Comparison of ENCODE assay signal across 24 cellular contexts in the genomic region with DNA sequence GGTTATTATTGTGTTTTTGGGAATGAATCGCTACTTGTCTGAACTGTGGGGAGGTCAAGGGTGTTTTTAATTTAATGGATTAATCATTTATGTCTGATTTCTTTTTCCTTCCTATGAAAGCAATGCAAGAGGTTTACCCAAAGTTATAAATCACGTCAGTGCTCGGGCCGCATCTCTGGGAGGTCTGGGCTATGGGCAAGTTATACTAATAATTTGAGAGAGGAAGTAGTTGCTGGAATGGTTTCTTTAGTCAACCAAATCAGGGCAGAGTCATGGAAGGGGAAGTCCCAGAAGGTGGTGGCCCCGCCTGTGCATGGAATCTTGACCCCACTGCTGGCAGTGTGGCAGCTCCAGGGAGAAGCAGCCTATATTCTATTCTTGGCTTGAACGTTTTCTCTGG.
DNase-seq lines count a peak whose midpoint lies in the region; ATAC-seq, FAIRE-seq and TF ChIP-seq lines count a peak whose summit lies in the region.
"Had no signal": no experiment of that assay in that cellular context is flagged by ENCODE, and none has a peak within 500 bp of the region (broad histone marks: within the 10 kb centered on the region; RNA-seq: fewer than 3 reads in every experiment).

No MANE protein-coding gene starts in this region.

- FAIRE-seq in GM19239 (lab: Jason Lieb, UNC), result no peak
- FAIRE-seq: colon, endometrium had no signal

- H3K27ac Mint-ChIP-seq in Calu3 (ENCODE audit: unreplicated experiment), result no peak overlapping the region
- H3K27ac Mint-ChIP-seq: CD4-positive, CD25-positive, alpha-beta regulatory T cell; nephron progenitor cell had no signal

- H3K36me3 ChIP-seq in Peyer's patch, result no peaks in the 10 kb centered on the region

- H3K27me3 Mint-ChIP-seq in Calu3 (ENCODE audit: unreplicated experiment), result peaks cover 11% of the 10 kb centered on the region

- no peaks in the 10 kb centered on the region for H3K27me3 ChIP-seq in Peyer's patch

- CTCF ChIA-PET in Calu3 (lab: Charles Lee), result no interaction called here

- TF ChIP-seq POLR2A in Peyer's patch (IDR thresholded peaks at IDR 0.05), result no peak

- ATAC-seq in esophagus mucosa (peak; percentile 52), GM18861 (IDR thresholded peaks at IDR 0.05; ENCODE audit: unreplicated experiment) (no peak)
- ATAC-seq: activated naive CD4-positive, alpha-beta T cell treated with anti-CD3 and anti-CD28 coated beads, Interleukin-2, amount 50 U/mL, for 72 hours had no signal

- H3K27ac ChIP-seq in Peyer's patch, result no peak overlapping the region
- H3K27ac ChIP-seq: SK-N-MC had no signal

- intact Hi-C loops in Calu3 (cut with micrococcal nuclease; ENCODE audit: unreplicated experiment), result no loop called here
- intact Hi-C loops in posterior vena cava (cut with DNase I), result no loop called here

- peaks cover 0 to 7% (median 0%) of the 10 kb centered on the region in 4 donors for H3K4me1 ChIP-seq in Peyer's patch

- no peak overlapping the region for H3K4me3 ChIP-seq in Peyer's patch
- H3K4me3 ChIP-seq: SK-N-MC had no signal

- H3K4me1 Mint-ChIP-seq in Calu3 (ENCODE audit: low read depth, unreplicated experiment), result peaks cover 11% of the 10 kb centered on the region
- H3K4me1 Mint-ChIP-seq: CD4-positive, CD25-positive, alpha-beta regulatory T cell had no signal

- no peaks in the 10 kb centered on the region for H3K9me3 Mint-ChIP-seq in Calu3 (ENCODE audit: low read depth, unreplicated experiment)
- H3K9me3 Mint-ChIP-seq: activated naive CD4-positive, alpha-beta T cell treated with anti-CD3 and anti-CD28 coated beads, Interleukin-2, amount 50 U/mL, for 72 hours; CD4-positive, CD25-positive, alpha-beta regulatory T cell; nephron progenitor cell had no signal

- BruUV-seq in Calu3 (replicated peaks; lab: Mats Ljungman, UMichigan), result no TSS peak

- no peak for TF ChIP-seq CTCF in Calu3 (IDR thresholded peaks at IDR 0.05; ENCODE audit: unreplicated experiment)
- no peak for TF ChIP-seq CTCF in Peyer's patch (IDR thresholded peaks at IDR 0.05)

- H3K4me3 Mint-ChIP-seq in Calu3 (ENCODE audit: low read depth, unreplicated experiment), result no peak overlapping the region
- H3K4me3 Mint-ChIP-seq: CD4-positive, CD25-positive, alpha-beta regulatory T cell; nephron progenitor cell had no signal

- DNase-seq in Calu3 (peak; percentile 59), Peyer's patch (peak in 2 of 3 donors; percentile 66 to 70), posterior vena cava (ENCODE audit: low spot score) (peak; percentile 55), GM19239 (ENCODE audit: insufficient read length, low spot score) (no peak), SIG-M5 (lab: John Stamatoyannopoulos, UW) (no peak), HUDEP-2 (lab: John Stamatoyannopoulos, UW; ENCODE audit: unreplicated experiment in 76 of 76) (no peak)
- DNase-seq: activated CD4-positive, CD25-positive, alpha-beta regulatory T cell treated with anti-CD3 and anti-CD28 coated beads, Interleukin-2, amount 50 U/mL, for 72 hours; activated CD8-positive, alpha-beta memory T cell treated with anti-CD3 and anti-CD28 coated beads for 24 hours; CD4-positive, CD25-positive, alpha-beta regulatory T cell; DMS153; HCEC 1CT; KBM-7; mesendoderm; NCI-H1105; NCI-H524; nephron progenitor cell; stimulated activated CD4-positive, alpha-beta T cell treated with anti-CD3 and anti-CD28 coated beads, Interleukin-12 subunit alpha, Interleukin-12 subunit beta, amount 100 ng/mL, for 4 hours; stimulated activated CD8-positive, alpha-beta memory T cell treated with anti-CD3 and anti-CD28 coated beads, Interleukin-4, amount 100 ng/mL, for 48 hours had no signal

- H3K9me3 ChIP-seq in Peyer's patch, result no peaks in the 10 kb centered on the region

- no peaks in the 10 kb centered on the region for H3K36me3 Mint-ChIP-seq in Calu3 (ENCODE audit: insufficient read depth, unreplicated experiment)
- H3K36me3 Mint-ChIP-seq: activated naive CD4-positive, alpha-beta T cell treated with anti-CD3 and anti-CD28 coated beads, Interleukin-2, amount 50 U/mL, for 72 hours; CD4-positive, CD25-positive, alpha-beta regulatory T cell had no signal

Comparison
In these comparisons a context has a peak if more than half of its experiments do, and no peak if none do; other contexts are left out.
1. DNase-seq: peak in Calu3 (single experiment), Peyer's patch (2 of 3) and posterior vena cava (single experiment); none in GM19239 (single experiment), SIG-M5 (single experiment) and HUDEP-2 (0 of 76).